25 cellular contexts compared by ENCODE assay signal in genomic region chr16:16917201-16917600, GRCh38.
"Had no signal": no experiment of that assay in that cellular context is flagged by ENCODE, and none has a peak within 500 bp of the region (broad histone marks: within the 10 kb centered on the region; RNA-seq: fewer than 3 reads in every experiment).

No MANE protein-coding gene starts in this region.

- H3K27ac Mint-ChIP-seq: memory B cell; natural killer cell treated with Interleukin-12 subunit alpha and Interleukin-12 subunit beta and Interleukin-15 and Interleukin-18, amount 100 ng/mL, for 72 hours; stimulated activated effector memory CD8-positive, alpha-beta T cell treated with anti-CD3 and anti-CD28 coated beads, Interleukin-12 subunit alpha, Interleukin-12 subunit beta, amount 100 ng/mL, for 72 hours; type B pancreatic cell had no signal

- H3K9me3 ChIP-seq: gastrocnemius medialis, ovary, psoas muscle, sigmoid colon, stomach, tibial artery had no signal

- DNase-seq: dorsolateral prefrontal cortex; effector CD4-positive, alpha-beta T cell; foreskin fibroblast; gastrocnemius medialis; head of caudate nucleus; occipital lobe; ovary; posterior cingulate gyrus; psoas muscle; right cardiac atrium; sigmoid colon; stimulated activated CD4-positive, alpha-beta T cell treated with anti-CD3 and anti-CD28 coated beads, Interleukin-2, amount 100 ng/mL, for 24 hours; stimulated activated CD4-positive, alpha-beta T cell treated with anti-CD3 and anti-CD28 coated beads, Interleukin-4, amount 100 ng/mL, for 24 hours; stimulated activated naive CD4-positive, alpha-beta T cell treated with Interleukin-2 at 50 U/mL for 16 hours; stomach; tibial artery had no signal

- H3K4me3 ChIP-seq: dorsolateral prefrontal cortex, gastrocnemius medialis, lung, ovary, psoas muscle, sigmoid colon, stomach, tibial artery had no signal

- H3K4me1 Mint-ChIP-seq: memory B cell; stimulated activated effector memory CD8-positive, alpha-beta T cell treated with anti-CD3 and anti-CD28 coated beads, Interleukin-12 subunit alpha, Interleukin-12 subunit beta, amount 100 ng/mL, for 72 hours had no signal

- H3K9me3 Mint-ChIP-seq: natural killer cell treated with Interleukin-12 subunit alpha and Interleukin-12 subunit beta and Interleukin-15 and Interleukin-18, amount 100 ng/mL, for 72 hours; stimulated activated effector memory CD8-positive, alpha-beta T cell treated with anti-CD3 and anti-CD28 coated beads, Interleukin-12 subunit alpha, Interleukin-12 subunit beta, amount 100 ng/mL, for 72 hours had no signal

- H3K36me3 Mint-ChIP-seq: natural killer cell treated with Interleukin-12 subunit alpha and Interleukin-12 subunit beta and Interleukin-15 and Interleukin-18, amount 100 ng/mL, for 72 hours; stimulated activated effector memory CD8-positive, alpha-beta T cell treated with anti-CD3 and anti-CD28 coated beads, Interleukin-12 subunit alpha, Interleukin-12 subunit beta, amount 100 ng/mL, for 72 hours; type B pancreatic cell had no signal

- H3K4me1 ChIP-seq: gastrocnemius medialis, psoas muscle, stomach, tibial artery had no signal

- H3K4me3 Mint-ChIP-seq: memory B cell; natural killer cell treated with Interleukin-12 subunit alpha and Interleukin-12 subunit beta and Interleukin-15 and Interleukin-18, amount 100 ng/mL, for 72 hours; stimulated activated effector memory CD8-positive, alpha-beta T cell treated with anti-CD3 and anti-CD28 coated beads, Interleukin-12 subunit alpha, Interleukin-12 subunit beta, amount 100 ng/mL, for 72 hours; type B pancreatic cell had no signal

- ATAC-seq: esophagus mucosa; gastrocnemius medialis; left lobe of liver; natural killer cell treated with Interleukin-12 subunit alpha and Interleukin-12 subunit beta and Interleukin-15 and Interleukin-18, amount 100 ng/mL, for 72 hours; psoas muscle; right cardiac atrium; stimulated activated effector memory CD8-positive, alpha-beta T cell treated with anti-CD3 and anti-CD28 coated beads, Interleukin-12 subunit alpha, Interleukin-12 subunit beta, amount 100 ng/mL, for 72 hours had no signal

- H3K27ac ChIP-seq: dorsolateral prefrontal cortex, gastrocnemius medialis, ovary, psoas muscle, stomach, tibial artery had no signal

- FAIRE-seq: colon, keratinocyte had no signal

- H3K27me3 ChIP-seq: ovary, sigmoid colon had no signal

- H3K36me3 ChIP-seq: gastrocnemius medialis, ovary, sigmoid colon, stomach, tibial artery had no signal
